Comparison of ENCODE assay signal across 31 cellular contexts in genomic region chr3:179510496-179510895, GRCh38.
"Had no signal": no experiment of that assay in that cellular context is flagged by ENCODE, and none has a peak within 500 bp of the region (broad histone marks: within the 10 kb centered on the region; RNA-seq: fewer than 3 reads in every experiment).

No MANE protein-coding gene starts in this region.

- ATAC-seq: left colon; left lung; lower lobe of right lung; mucosa of descending colon; naive thymus-derived CD4-positive, alpha-beta T cell; natural killer cell treated with Interleukin-12 subunit alpha and Interleukin-12 subunit beta and Interleukin-15 and Interleukin-18, amount 100 ng/mL, for 72 hours; pancreas; right cardiac atrium; sciatic nerve; stimulated activated naive B cell treated with anti-CD40 and anti-IgM and Interleukin-4, amounts not matched to agents 10 μg/mL and 1 μg/mL and 100 μg/mL, for 72 hours; stimulated activated naive CD8-positive, alpha-beta T cell treated with anti-CD3 and anti-CD28 coated beads, Interleukin-15, Interleukin-2, amounts not matched to agents 100 U/mL and 50 U/mL, for 24 hours had no signal

- H3K27ac Mint-ChIP-seq: naive thymus-derived CD4-positive, alpha-beta T cell; natural killer cell treated with Interleukin-12 subunit alpha and Interleukin-12 subunit beta and Interleukin-15 and Interleukin-18, amount 100 ng/mL, for 72 hours; stimulated activated naive B cell treated with anti-CD40 and anti-IgM and Interleukin-4, amounts not matched to agents 10 μg/mL and 1 μg/mL and 100 μg/mL, for 72 hours had no signal

- H3K9me3 ChIP-seq: left lung, lower lobe of right lung, mucosa of descending colon, pancreas, prostate gland, stomach, testis, thyroid gland, transverse colon, upper lobe of left lung, vagina had no signal

- H3K36me3 ChIP-seq: left lung, lower lobe of right lung, pancreas, prostate gland, stomach, thyroid gland, transverse colon, upper lobe of left lung, vagina had no signal

- H3K4me3 ChIP-seq: left lung, lower lobe of right lung, mucosa of descending colon, pancreas, prostate gland, skin epidermis, stomach, testis, thyroid gland, transverse colon, upper lobe of left lung, vagina had no signal

- H3K4me3 Mint-ChIP-seq: naive thymus-derived CD4-positive, alpha-beta T cell; natural killer cell treated with Interleukin-12 subunit alpha and Interleukin-12 subunit beta and Interleukin-15 and Interleukin-18, amount 100 ng/mL, for 72 hours; neural crest cell; stimulated activated naive B cell treated with anti-CD40 and anti-IgM and Interleukin-4, amounts not matched to agents 10 μg/mL and 1 μg/mL and 100 μg/mL, for 72 hours had no signal

- DNase-seq: hippocampal formation; kidney; left colon; left lung; lower lobe of right lung; mesendoderm; midbrain; mucosa of descending colon; naive thymus-derived CD4-positive, alpha-beta T cell; nucleus accumbens; pancreas; posterior cingulate gyrus; retina; right cardiac atrium; stimulated activated CD4-positive, alpha-beta T cell treated with anti-CD3 and anti-CD28 coated beads, Interleukin-12 subunit alpha, Interleukin-12 subunit beta, amount 100 ng/mL, for 4 hours; stimulated activated CD4-positive, alpha-beta T cell treated with anti-CD3 and anti-CD28 coated beads, Interleukin-15, amount 100 ng/mL, for 24 hours; stimulated activated CD4-positive, alpha-beta T cell treated with anti-CD3 and anti-CD28 coated beads, Interleukin-2, amount 100 ng/mL, for 24 hours; stimulated activated CD4-positive, alpha-beta T cell treated with anti-CD3 and anti-CD28 coated beads, Interleukin-4, amount 100 ng/mL, for 1 hour; stimulated activated naive B cell treated with anti-CD40 and anti-IgM and Interleukin-4, amounts not matched to agents 10 μg/mL and 1 μg/mL and 100 μg/mL, for 72 hours; stimulated activated naive CD8-positive, alpha-beta T cell treated with anti-CD3 and anti-CD28 coated beads, Interleukin-15, Interleukin-2, amounts not matched to agents 100 U/mL and 50 U/mL, for 24 hours; stomach; testis; thyroid gland; transverse colon; upper lobe of left lung had no signal

- H3K9me3 Mint-ChIP-seq: naive thymus-derived CD4-positive, alpha-beta T cell; stimulated activated naive B cell treated with anti-CD40 and anti-IgM and Interleukin-4, amounts not matched to agents 10 μg/mL and 1 μg/mL and 100 μg/mL, for 72 hours had no signal

- H3K36me3 Mint-ChIP-seq: naive thymus-derived CD4-positive, alpha-beta T cell; natural killer cell treated with Interleukin-12 subunit alpha and Interleukin-12 subunit beta and Interleukin-15 and Interleukin-18, amount 100 ng/mL, for 72 hours; stimulated activated naive B cell treated with anti-CD40 and anti-IgM and Interleukin-4, amounts not matched to agents 10 μg/mL and 1 μg/mL and 100 μg/mL, for 72 hours had no signal

- H3K27ac ChIP-seq: left lung, lower lobe of right lung, pancreas, prostate gland, skin epidermis, stomach, testis, thyroid gland, transverse colon, upper lobe of left lung, vagina had no signal

- H3K4me1 Mint-ChIP-seq: naive thymus-derived CD4-positive, alpha-beta T cell; stimulated activated naive B cell treated with anti-CD40 and anti-IgM and Interleukin-4, amounts not matched to agents 10 μg/mL and 1 μg/mL and 100 μg/mL, for 72 hours had no signal
